In the genomic region with DNA sequence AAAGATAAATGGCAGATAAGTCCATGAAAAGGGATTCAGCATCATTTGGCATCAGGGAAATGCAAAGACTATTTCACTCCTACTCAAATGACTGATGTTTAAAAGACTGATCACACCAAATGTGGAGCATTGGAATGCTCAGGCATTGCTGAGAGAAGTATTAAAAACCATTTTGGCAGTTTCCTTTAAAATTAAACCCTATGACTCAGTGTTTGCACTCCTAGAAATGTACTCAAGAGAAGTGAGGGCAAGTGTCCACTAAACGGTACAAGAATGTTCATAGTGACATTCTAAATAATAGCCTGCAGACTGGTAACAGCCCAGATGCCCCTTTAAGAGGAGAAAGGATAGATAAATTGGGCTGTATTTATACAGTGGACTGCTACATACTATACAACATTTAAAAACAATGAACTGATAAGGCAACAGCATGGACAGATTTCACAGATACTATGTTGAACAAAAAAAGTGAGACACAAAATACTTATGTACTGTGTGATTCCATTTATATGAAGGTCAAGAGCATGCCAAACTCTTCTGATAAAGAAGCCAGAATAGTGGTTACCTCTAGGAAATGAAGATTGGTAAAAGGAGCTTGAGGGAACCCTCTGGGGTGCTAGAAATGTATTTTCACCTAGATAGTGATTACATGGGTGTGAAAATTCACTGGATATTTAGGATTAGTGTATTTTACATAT, we compare ENCODE assay signal across 20 cellular contexts. TPM values are rescaled to one million over a fixed set of nuclear protein-coding genes. Genes with fewer than 3 reads are reported as not detected.
DNase-seq lines count a peak whose midpoint lies in the region; ATAC-seq and FAIRE-seq lines count a peak whose summit lies in the region.
"Had no signal": no experiment of that assay in that cellular context is flagged by ENCODE, and none has a peak within 500 bp of the region (broad histone marks: within the 10 kb centered on the region; RNA-seq: fewer than 3 reads in every experiment).

No MANE protein-coding gene starts in this region.

- no peak for ATAC-seq in GM19328 (IDR thresholded peaks at IDR 0.05; ENCODE audit: unreplicated experiment)
- ATAC-seq: activated naive CD4-positive, alpha-beta T cell treated with anti-CD3 and anti-CD28 coated beads, Interleukin-2, amount 50 U/mL, for 72 hours; GM12878; natural killer cell treated with Interleukin-12 subunit alpha and Interleukin-12 subunit beta and Interleukin-15 and Interleukin-18, amount 100 ng/mL, for 72 hours had no signal

- peak; percentile 15 for DNase-seq in DMS53 (lab: John Stamatoyannopoulos, UW)
- DNase-seq in DMS53 treated with DMSO at 0.1 percent for 48 hours (lab: John Stamatoyannopoulos, UW; ENCODE audit: unreplicated experiment) = no peak
- peak; percentile 15 for DNase-seq in RCC 7860 (ENCODE audit: low spot score)
- peak; percentile 36 for DNase-seq in fibroblast of gingiva (ENCODE audit: low read depth)
- peak; percentile 63 for DNase-seq in renal cortical epithelial cell (ENCODE audit: low read depth)
- DNase-seq in effector CD8-positive, alpha-beta T cell (lab: John Stamatoyannopoulos, UW) = no peak
- DNase-seq in NCI-H526 treated with DMSO at 0.1 percent for 48 hours (lab: John Stamatoyannopoulos, UW) = no peak
- DNase-seq: activated CD4-positive, alpha-beta T cell treated with anti-CD3 and anti-CD28 coated beads, Interleukin-2, amount 50 U/mL, for 4 hours; activated T-cell treated with anti-CD3 and anti-CD28 coated beads, Interleukin-2, amount 50 U/mL, for 1 hour; CD8-positive, alpha-beta memory T cell; H9; immature natural killer cell; MG63; NCI-H187 treated with DMSO at 0.1 percent for 48 hours; NCI-H524 had no signal

- FAIRE-seq in RCC 7860 (lab: Jason Lieb, UNC) = peak; percentile 26
- FAIRE-seq: endometrium, GM12878 had no signal

RNA-seq across cellular contexts. Expression of gene APC, which starts 24.6 kb away (rescaled TPM):
- 39.6 and 95.3 TPM in 2 replicates for total RNA-seq in renal cortical epithelial cell

Comparison
In these comparisons a context has a peak if more than half of its experiments do, and no peak if none do; other contexts are left out.
1. DNase-seq: peak in DMS53 (single experiment), RCC 7860 (single experiment), fibroblast of gingiva (single experiment) and renal cortical epithelial cell (single experiment); none in DMS53 treated with DMSO at 0.1 percent for 48 hours (single experiment), effector CD8-positive, alpha-beta T cell (single experiment) and NCI-H526 treated with DMSO at 0.1 percent for 48 hours (single experiment).